Comparison of ENCODE assay signal across 1 cellular context in genomic region chr10:124696446-124697392, GRCh38.
TF ChIP-seq lines count a peak whose summit lies in the region.

No MANE protein-coding gene starts in this region.

TF ChIP-seq in GM12878, 131 proteins besides CTCF, POLR2A, EP300 and RAD21 (continued from another document and continues in another):
- no peak for TF ChIP-seq E2F8 (IDR thresholded peaks at IDR 0.05; ENCODE audit: low read depth, partially characterized antibody)
- 0 out of 2 replicates have a peak, but pooled peaks have one; percentile 43 for TF ChIP-seq CHD2 (IDR thresholded peaks at IDR 0.05; ENCODE audit: borderline replicate concordance, low read depth, low read length)
- TF ChIP-seq ZBTB40 (IDR thresholded peaks at IDR 0.05; ENCODE audit: borderline replicate concordance) = no peak
- TF ChIP-seq NRF1 (conservative IDR thresholded peaks at IDR 0.05; ENCODE audit: low read depth, low read length) = no peak
- no peak for TF ChIP-seq REST (IDR thresholded peaks at IDR 0.05; ENCODE audit: low read depth, low read length)
- no peak for TF ChIP-seq KAT2A (conservative IDR thresholded peaks at IDR 0.05; ENCODE audit: control insufficient read depth, low read depth, low read length)
- no peak for TF ChIP-seq PAX8 (IDR thresholded peaks at IDR 0.05)
- no peak for TF ChIP-seq BCLAF1 (IDR thresholded peaks at IDR 0.05)
- peak; percentile 67; the same call in 1 of the 2 replicates for TF ChIP-seq EED (IDR thresholded peaks at IDR 0.05; ENCODE audit: low read depth)
- TF ChIP-seq CHD4 (IDR thresholded peaks at IDR 0.05) = no peak
- peak; percentile 35; the same call in 1 of the 2 replicates for TF ChIP-seq PAX5 (IDR thresholded peaks at IDR 0.05; ENCODE audit: borderline replicate concordance, low read depth, low read length)
- peak; percentile 77 for TF ChIP-seq NR2F1 (conservative IDR thresholded peaks at IDR 0.05)
- TF ChIP-seq NR2C2 (IDR thresholded peaks at IDR 0.05; ENCODE audit: borderline replicate concordance, control insufficient read depth, insufficient read length, low read depth) = no peak
- TF ChIP-seq LARP7 (IDR thresholded peaks at IDR 0.05) = no peak
- peak; percentile 72; the same call in 1 of the 2 replicates for TF ChIP-seq ASH2L (IDR thresholded peaks at IDR 0.05; ENCODE audit: borderline replicate concordance, low read depth)
- TF ChIP-seq ZBTB4 (CRISPR knock-in tag; IDR thresholded peaks at IDR 0.05) = no peak
- no peak for TF ChIP-seq MYC (IDR thresholded peaks at IDR 0.05; ENCODE audit: insufficient read depth, insufficient read length, insufficient replicate concordance, low read length, severe bottlenecking)
- no peak for TF ChIP-seq ZNF592 (IDR thresholded peaks at IDR 0.05)
- TF ChIP-seq MAX (IDR thresholded peaks at IDR 0.05; ENCODE audit: low read depth, low read length) = no peak
- TF ChIP-seq MTA3 (IDR thresholded peaks at IDR 0.05; ENCODE audit: borderline replicate concordance, low read length) = peak; percentile 32; the same call in 1 of the 2 replicates
- TF ChIP-seq SIN3A (IDR thresholded peaks at IDR 0.05; ENCODE audit: low read depth, low read length) = no peak
- peak; percentile 52; the same call in 1 of the 2 replicates for TF ChIP-seq FOXK2 (IDR thresholded peaks at IDR 0.05)
- peak in 1 of 2 experiments; percentile 20; a peak in 1 of 4 replicates for TF ChIP-seq ETV6 (conservative IDR thresholded peaks at IDR 0.05 in 1 of 2, IDR thresholded peaks at IDR 0.05 in 1 of 2; ENCODE audit: borderline replicate concordance in 1 of 2, low read depth in 1 of 2)
- no peak for TF ChIP-seq PBX3 (IDR thresholded peaks at IDR 0.05; ENCODE audit: insufficient replicate concordance, low read depth, low read length)
- no peak for TF ChIP-seq RAD51 (IDR thresholded peaks at IDR 0.05)
- TF ChIP-seq RUNX3 (IDR thresholded peaks at IDR 0.05; ENCODE audit: low read length) = peak; percentile 84
- TF ChIP-seq NBN (IDR thresholded peaks at IDR 0.05) = peak; percentile 69; the same call in 1 of the 2 replicates
- no peak for TF ChIP-seq HSF1 (IDR thresholded peaks at IDR 0.05; ENCODE audit: low read depth, low read length)
- TF ChIP-seq HCFC1 (IDR thresholded peaks at IDR 0.05; ENCODE audit: low read length) = no peak
